9 cellular contexts compared by ENCODE assay signal in the genomic region with DNA sequence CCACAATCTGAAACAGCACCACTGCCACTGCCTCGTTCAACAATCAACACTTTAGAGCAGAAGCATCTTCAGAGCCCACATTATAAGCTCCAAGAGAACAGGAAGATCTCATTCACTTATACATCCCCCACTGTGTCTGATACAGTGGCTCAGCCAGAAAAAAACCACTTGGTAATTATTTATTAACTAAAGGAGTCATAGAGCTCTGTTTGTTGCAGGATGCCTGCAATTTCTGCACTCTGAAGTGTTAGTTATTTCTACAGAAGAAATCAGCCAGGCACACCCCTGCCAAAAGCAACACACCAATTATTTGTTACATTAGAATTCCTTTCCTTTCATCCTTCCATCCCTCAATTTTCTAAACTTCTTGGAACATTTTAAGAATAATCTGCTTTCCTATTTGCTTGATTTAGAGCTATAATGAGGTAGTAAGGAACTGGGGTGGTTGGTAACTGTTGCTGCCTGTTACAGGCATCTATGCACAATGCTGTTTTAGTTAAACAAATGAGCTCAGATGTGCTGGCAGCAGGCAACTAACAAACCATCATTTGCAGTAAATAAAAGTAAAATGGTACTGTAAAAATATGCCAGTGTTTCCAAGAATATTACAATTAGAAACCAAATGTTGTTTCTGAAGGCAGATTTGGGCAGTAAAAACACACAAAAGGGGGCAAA. TPM values are rescaled to one million over a fixed set of nuclear protein-coding genes. Genes with fewer than 3 reads are reported as not detected.
DNase-seq lines count a peak whose midpoint lies in the region; ATAC-seq and TF ChIP-seq lines count a peak whose summit lies in the region.
"Had no signal": no experiment of that assay in that cellular context is flagged by ENCODE, and none has a peak within 500 bp of the region (broad histone marks: within the 10 kb centered on the region; RNA-seq: fewer than 3 reads in every experiment).

No MANE protein-coding gene starts in this region.

- H3K36me3 ChIP-seq in aorta (ENCODE audit: control insufficient read depth in 1 of 2, insufficient read depth in 2 of 2, low read length in 1 of 2) = no peaks in the 10 kb centered on the region

- no peaks in the 10 kb centered on the region for H3K27me3 ChIP-seq in aorta (ENCODE audit: control insufficient read depth in 1 of 2, insufficient read depth in 2 of 2, low read length in 1 of 2)

- TF ChIP-seq CTCF in AG10803 (conservative IDR thresholded peaks at IDR 0.05; ENCODE audit: low read length) = no peak

- no peak overlapping the region for H3K27ac ChIP-seq in aorta (ENCODE audit: low read depth in 1 of 2, low read length in 2 of 2)

- no peaks in the 10 kb centered on the region for H3K9me3 ChIP-seq in aorta (ENCODE audit: control insufficient read depth, low read length)

- WGBS in aorta, 2 donors = 32 to 47% methylated on average over 1 of the region's 1 CpG

- ATAC-seq in GM21390 (IDR thresholded peaks at IDR 0.05; ENCODE audit: unreplicated experiment) = peak; percentile 47
- peak; percentile 86 for ATAC-seq in left lobe of liver
- no peak for ATAC-seq in aorta (ENCODE audit: low FRiP score)

- H3K4me1 ChIP-seq in aorta (ENCODE audit: control insufficient read depth in 1 of 2, insufficient read depth in 2 of 2, low read length in 2 of 2) = peaks cover 2 to 10% of the 10 kb centered on the region in 2 donors

- DNase-seq in AG10803 (ENCODE audit: low read depth) = peak; percentile 30
- peak; percentile 6 for DNase-seq in NCI-H526 treated with DMSO at 0.1 percent for 48 hours (lab: John Stamatoyannopoulos, UW)
- DNase-seq in left lobe of liver (ENCODE audit: low spot score) = no peak
- DNase-seq in SIG-M5 (lab: John Stamatoyannopoulos, UW) = no peak
- DNase-seq in aorta = no peak
- DNase-seq in LoVo (ENCODE audit: low spot score) = no peak
- no peak for DNase-seq in NCI-H748 (lab: John Stamatoyannopoulos, UW; ENCODE audit: unreplicated experiment)
- DNase-seq: NCI-H1436 treated with DMSO at 0.1 percent for 48 hours had no signal

- intact Hi-C loops in aorta (cut with DNase I) = loop anchor here in 1 of 2 donors (1.0 kb wide), 1 partner anchor 10 kb away; no protein-coding TSS in a partner anchor

- H3K4me3 ChIP-seq in AG10803 (ENCODE audit: low read length) (no peak overlapping the region), aorta (ENCODE audit: low read length in 2 of 2) (no peak overlapping the region)

RNA-seq across cellular contexts. Expression of a gene that starts 59.9 kb away (rescaled TPM):
- total RNA-seq in left lobe of liver (28.5 TPM), aorta (10 to 100 TPM; 81.5 to 83.3 TPM)
- polyA plus RNA-seq in aorta = 10 to 100 TPM; 14.1 to 16.6 TPM

Comparison
In these comparisons a context has a peak if more than half of its experiments do, and no peak if none do; other contexts are left out.
1. DNase-seq: peak in AG10803 (single experiment) and NCI-H526 treated with DMSO at 0.1 percent for 48 hours (single experiment); none in left lobe of liver (single experiment), SIG-M5 (single experiment), aorta (0 of 2), LoVo (single experiment) and NCI-H748 (single experiment).